Comparison of ENCODE assay signal across 8 cellular contexts in genomic region chr11:1763796-1764661, GRCh38. TPM values are rescaled to one million over a fixed set of nuclear protein-coding genes. Genes with fewer than 3 reads are reported as not detected.
DNase-seq lines count a peak whose midpoint lies in the region; ATAC-seq, FAIRE-seq and TF ChIP-seq lines count a peak whose summit lies in the region.

Gene CTSD, minus strand, starts transcription at chr11:1763927. Its CDS starts 68 bp downstream, at chr11:1763859.

- H3K27ac Mint-ChIP-seq in activated CD4-positive, alpha-beta T cell treated with anti-CD3 and anti-CD28 coated beads, Interleukin-2, amount 10 ng/mL, durations not matched to agents 24 days and 14 days, result peak within 1 kb of the TSS; percentile 88

- peak; percentile 77 for FAIRE-seq in GM18507 (lab: Jason Lieb, UNC)

- H3K4me1 ChIP-seq in left lung, result peaks cover 29 to 51% of the 10 kb centered on the region in 2 donors

- peak; percentile 14; the same call in 1 of the 2 replicates for TF ChIP-seq CTCF in 22Rv1 (IDR thresholded peaks at IDR 0.05)
- no peak for TF ChIP-seq CTCF in coronary artery (IDR thresholded peaks at IDR 0.05)
- TF ChIP-seq CTCF in left lung (IDR thresholded peaks at IDR 0.05), result no peak

- ATAC-seq in HG02981 (IDR thresholded peaks at IDR 0.05; ENCODE audit: unreplicated experiment), result peak; percentile 76
- ATAC-seq in left lung, result peak; percentile 78

- peak within 1 kb of the TSS; percentile 89 for H3K4me3 Mint-ChIP-seq in activated CD4-positive, alpha-beta T cell treated with anti-CD3 and anti-CD28 coated beads, Interleukin-2, amount 10 ng/mL, durations not matched to agents 24 days and 14 days

- peak; percentile 100 for DNase-seq in GM18507 (ENCODE audit: extremely low spot score, insufficient read length, low read depth)
- peak; percentile 80 for DNase-seq in NCI-H2227 treated with DMSO at 0.1 percent for 48 hours (lab: John Stamatoyannopoulos, UW)
- peak; percentile 98 for DNase-seq in activated CD4-positive, alpha-beta T cell treated with anti-CD3 and anti-CD28 coated beads, Interleukin-2, amount 10 ng/mL, durations not matched to agents 24 days and 14 days
- DNase-seq in coronary artery (ENCODE audit: low spot score), result no peak
- DNase-seq in left lung, result peak; percentile 92 to 98
- peak; percentile 72 for DNase-seq in stimulated activated CD4-positive, alpha-beta T cell treated with anti-CD3 and anti-CD28 coated beads, Interleukin-2, amount 100 ng/mL, for 4 hours (ENCODE audit: low read depth)

- H3K4me3 ChIP-seq in coronary artery (peak within 1 kb of the TSS; percentile 98), left lung (peak within 1 kb of the TSS; percentile 78 to 98)

- H3K27ac ChIP-seq in 22Rv1 (peak within 1 kb of the TSS; percentile 64), coronary artery (peak within 1 kb of the TSS; percentile 89 to 94), left lung (peak within 1 kb of the TSS; percentile 88 to 93)

- H3K36me3 ChIP-seq in left lung, result peaks cover 0 to 30% of the 10 kb centered on the region in 2 donors

- intact Hi-C loops in activated CD4-positive, alpha-beta T cell treated with anti-CD3 and anti-CD28 coated beads, Interleukin-2, amount 10 ng/mL, durations not matched to agents 24 days and 14 days (cut with micrococcal nuclease), result no loop called here
- intact Hi-C loops in left lung (cut with DNase I), result no loop called here

- no peaks in the 10 kb centered on the region for H3K27me3 Mint-ChIP-seq in activated CD4-positive, alpha-beta T cell treated with anti-CD3 and anti-CD28 coated beads, Interleukin-2, amount 10 ng/mL, durations not matched to agents 24 days and 14 days

- no peaks in the 10 kb centered on the region for H3K9me3 ChIP-seq in left lung

- H3K27me3 ChIP-seq in left lung, result no peaks in the 10 kb centered on the region

- H3K4me1 Mint-ChIP-seq in activated CD4-positive, alpha-beta T cell treated with anti-CD3 and anti-CD28 coated beads, Interleukin-2, amount 10 ng/mL, durations not matched to agents 24 days and 14 days, result peaks cover 23% of the 10 kb centered on the region

- no peaks in the 10 kb centered on the region for H3K9me3 Mint-ChIP-seq in activated CD4-positive, alpha-beta T cell treated with anti-CD3 and anti-CD28 coated beads, Interleukin-2, amount 10 ng/mL, durations not matched to agents 24 days and 14 days

- no peaks in the 10 kb centered on the region for H3K36me3 Mint-ChIP-seq in activated CD4-positive, alpha-beta T cell treated with anti-CD3 and anti-CD28 coated beads, Interleukin-2, amount 10 ng/mL, durations not matched to agents 24 days and 14 days (ENCODE audit: low read depth)

RNA-seq across cellular contexts. Expression of gene CTSD, which starts in this region (rescaled TPM):
- 59.8 and 66.1 TPM in 2 replicates for total RNA-seq in activated CD4-positive, alpha-beta T cell treated with anti-CD3 and anti-CD28 coated beads, Interleukin-2, amount 10 ng/mL, durations not matched to agents 24 days and 14 days
- 1,000 to 10,000 TPM; 1,902 to 2,455 TPM for total RNA-seq in left lung

Comparison
In these comparisons a context has a peak if more than half of its experiments do, and no peak if none do; other contexts are left out.
1. RNA of gene CTSD (total RNA-seq): 1,902 to 2,455 TPM in left lung; 59.8 to 66.1 TPM in activated CD4-positive, alpha-beta T cell treated with anti-CD3 and anti-CD28 coated beads, Interleukin-2, amount 10 ng/mL, durations not matched to agents 24 days and 14 days; every median in the first group is over 10 times any median in the second.
2. Peak in every context shown above with its lines, with median percentiles within 50 percentile points of each other: H3K27ac ChIP-seq.